In genomic region chr6:33427585-33428218, GRCh38 we compare ENCODE assay signal across 8 cellular contexts. TPM values are rescaled to one million over a fixed set of nuclear protein-coding genes. Genes with fewer than 3 reads are reported as not detected.
DNase-seq lines count a peak whose midpoint lies in the region; ATAC-seq, FAIRE-seq and TF ChIP-seq lines count a peak whose summit lies in the region.

No MANE protein-coding gene starts in this region.

- no peaks in the 10 kb centered on the region for H3K9me3 Mint-ChIP-seq in activated naive CD4-positive, alpha-beta T cell treated with anti-CD3 and anti-CD28 coated beads, Interleukin-2, amount 50 U/mL, for 24 hours

- H3K27ac ChIP-seq in OCI-LY7 (ENCODE audit: low read depth, low read length, poor library complexity, severe bottlenecking) (no peak overlapping the region), pancreas (peak overlapping the region in 2 of 4 donors; percentile 19 to 93)

- no peak for TF ChIP-seq POLR2A in GM12891 (IDR thresholded peaks at IDR 0.05; ENCODE audit: low read depth, low read length)

- no peaks in the 10 kb centered on the region for H3K9me2 ChIP-seq in OCI-LY7 (ENCODE audit: insufficient read depth, low read length)

- H3K4me2 ChIP-seq in OCI-LY7 (ENCODE audit: low read length), result peak overlapping the region; percentile 98

- H3K79me2 ChIP-seq in OCI-LY7 (ENCODE audit: insufficient read depth, low read depth, low read length), result peaks cover 5% of the 10 kb centered on the region; the same call in 1 of the 2 replicates

- ATAC-seq in Right ventricle myocardium superior (ENCODE audit: poor library complexity), result peak; percentile 12
- peak; percentile 4 to 38 (median 14) for ATAC-seq in pancreas
- no peak for ATAC-seq in GM18861 (IDR thresholded peaks at IDR 0.05; ENCODE audit: unreplicated experiment)
- ATAC-seq in HG03378 (IDR thresholded peaks at IDR 0.05; ENCODE audit: unreplicated experiment), result no peak

- peak overlapping the region; percentile 92 for H3K4me3 Mint-ChIP-seq in activated naive CD4-positive, alpha-beta T cell treated with anti-CD3 and anti-CD28 coated beads, Interleukin-2, amount 50 U/mL, for 24 hours

- intact Hi-C loops in OCI-LY7 (cut with micrococcal nuclease; ENCODE audit: unreplicated experiment), result loop anchor here (5.0 kb wide), 1 partner anchor 150 kb away; the partner anchor contains the start of gene B3GALT4
- intact Hi-C loops in Right ventricle myocardium superior (cut with DNase I), result loop anchor here (2.0 to 10.0 kb wide), 2 partner anchors 37 to 147 kb away; partner anchors contain the start of gene KIFC1
- intact Hi-C loops in pancreas (cut with DNase I), result no loop called here

- FAIRE-seq in GM12891 (lab: Jason Lieb, UNC), result no peak
- no peak for FAIRE-seq in pancreas (lab: Jason Lieb, UNC)

- H3K27me3 ChIP-seq in pancreas, result no peaks in the 10 kb centered on the region

- no peak overlapping the region for H2AFZ ChIP-seq in OCI-LY7 (ENCODE audit: low read length)

- POLR2A ChIA-PET in OCI-LY7 (lab: Charles Lee), result no interaction called here

- H3K4me1 Mint-ChIP-seq in activated naive CD4-positive, alpha-beta T cell treated with anti-CD3 and anti-CD28 coated beads, Interleukin-2, amount 50 U/mL, for 24 hours, result peaks cover 82% of the 10 kb centered on the region

- H3K9me3 ChIP-seq in OCI-LY7 (ENCODE audit: low read length), result no peaks in the 10 kb centered on the region
- H3K9me3 ChIP-seq in pancreas, result no peaks in the 10 kb centered on the region

- no peaks in the 10 kb centered on the region for H3K27me3 Mint-ChIP-seq in activated naive CD4-positive, alpha-beta T cell treated with anti-CD3 and anti-CD28 coated beads, Interleukin-2, amount 50 U/mL, for 24 hours

- H3K36me3 ChIP-seq in OCI-LY7 (ENCODE audit: insufficient read depth, low read length) (no peaks in the 10 kb centered on the region; the same call in 1 of the 2 replicates), pancreas (no peaks in the 10 kb centered on the region)

- no TSS peak for BruUV-seq in OCI-LY7 (replicated peaks; lab: Mats Ljungman, UMichigan)

- H3K4me3 ChIP-seq in OCI-LY7 (ENCODE audit: low read depth, low read length, poor library complexity, severe bottlenecking), result peak overlapping the region; percentile 68
- H3K4me3 ChIP-seq in pancreas, result peak overlapping the region; percentile 27 to 52 (median 40)

- H3K4me1 ChIP-seq in OCI-LY7 (ENCODE audit: insufficient read depth, low read length, poor library complexity, severe bottlenecking) (peaks cover 68% of the 10 kb centered on the region), pancreas (peaks cover 0 to 8% (median 0%) of the 10 kb centered on the region in 3 donors)

- TF ChIP-seq CTCF in OCI-LY7 (conservative IDR thresholded peaks at IDR 0.05; ENCODE audit: low read length) (no peak), pancreas (IDR thresholded peaks at IDR 0.05) (no peak)

- H4K20me1 ChIP-seq in OCI-LY7 (ENCODE audit: insufficient read depth, low read length), result no peaks in the 10 kb centered on the region

- CTCF ChIA-PET in OCI-LY7 (lab: Charles Lee; ENCODE audit: unreplicated experiment), result no interaction called here

- peak overlapping the region; percentile 92 for H3K27ac Mint-ChIP-seq in activated naive CD4-positive, alpha-beta T cell treated with anti-CD3 and anti-CD28 coated beads, Interleukin-2, amount 50 U/mL, for 24 hours

- DNase-seq in GM12891 (ENCODE audit: insufficient read length, low spot score), result peak; percentile 57
- peak; percentile 31 for DNase-seq in OCI-LY7 (ENCODE audit: low spot score)
- DNase-seq in Right ventricle myocardium superior, result peak; percentile 67
- DNase-seq in pancreas, result peak; percentile 50 to 87 (median 68)
- no peak for DNase-seq in NCI-H187 (lab: John Stamatoyannopoulos, UW)

- WGBS in pancreas, 2 donors, result 1% methylated on average over 21 to 72 of the region's 79 CpGs

- H3K36me3 Mint-ChIP-seq in activated naive CD4-positive, alpha-beta T cell treated with anti-CD3 and anti-CD28 coated beads, Interleukin-2, amount 50 U/mL, for 24 hours, result no peaks in the 10 kb centered on the region

TF ChIP-seq in GM12891, 5 proteins besides CTCF, POLR2A, EP300 and RAD21:
- TF ChIP-seq POLR2AphosphoS5 (IDR thresholded peaks at IDR 0.05; ENCODE audit: low read depth, low read length) (no peak), SPI1 (IDR thresholded peaks at IDR 0.05; ENCODE audit: low read depth, low read length) (no peak), TAF1 (IDR thresholded peaks at IDR 0.05; ENCODE audit: low read depth, low read length) (no peak), PAX5 (IDR thresholded peaks at IDR 0.05; ENCODE audit: insufficient read depth, low read length, severe bottlenecking) (no peak), POU2F2 (IDR thresholded peaks at IDR 0.05; ENCODE audit: low read depth, low read length) (no peak)

RNA-seq across cellular contexts. Expression of gene SYNGAP1, which starts 7.8 kb away (rescaled TPM):
- 10.4 TPM for polyA plus RNA-seq in GM12891 (2012; ENCODE audit: low read depth, missing spikeins)
- total RNA-seq in OCI-LY7 (2014; rRNA removed; shearing (Covaris generic)), result 5.4 and 5.6 TPM in 2 replicates
- total RNA-seq in OCI-LY7 (2022) (30.7 and 32.3 TPM in 2 replicates), Right ventricle myocardium superior (4.8 TPM), pancreas (10 to 100 TPM in 1 of 6 donors, 1 to 10 TPM in 5; 4.6 to 11.0 (median 5.6) TPM)
- 10 to 100 TPM in 1 of 2 donors, 1 to 10 TPM in 1; 8.3 to 16.4 TPM for polyA plus RNA-seq in pancreas

RNA-seq across cellular contexts. Expression of gene CUTA, which starts 9.8 kb away (rescaled TPM):
- 237 TPM for polyA plus RNA-seq in GM12891 (2012; ENCODE audit: low read depth, missing spikeins)
- 147 and 164 TPM in 2 replicates for total RNA-seq in OCI-LY7 (2014; rRNA removed; shearing (Covaris generic))
- total RNA-seq in OCI-LY7 (2022) (165 and 175 TPM in 2 replicates), Right ventricle myocardium superior (102 TPM), pancreas (10 to 100 TPM; 65.0 to 99.6 (median 78.1) TPM)
- polyA plus RNA-seq in pancreas, result 100 to 1,000 TPM in 1 of 2 donors, 10 to 100 TPM in 1; 96.7 to 204 TPM

RNA-seq across cellular contexts. Expression of gene PHF1, which starts 16.9 kb away (rescaled TPM):
- polyA plus RNA-seq in GM12891 (2012; ENCODE audit: low read depth, missing spikeins), result 23.5 TPM
- 19.9 and 21.4 TPM in 2 replicates for total RNA-seq in OCI-LY7 (2014; rRNA removed; shearing (Covaris generic))
- 30.2 and 35.0 TPM in 2 replicates for total RNA-seq in OCI-LY7 (2022)
- 50.6 TPM for total RNA-seq in Right ventricle myocardium superior
- total RNA-seq in pancreas, result 10 to 100 TPM; 28.5 to 68.0 (median 47.2) TPM
- 100 to 1,000 TPM; 143 to 192 TPM for polyA plus RNA-seq in pancreas

RNA-seq across cellular contexts. Expression of gene ZBTB9, which starts 26.7 kb away (rescaled TPM):
- 4.1 TPM for polyA plus RNA-seq in GM12891 (2012; ENCODE audit: low read depth, missing spikeins)
- total RNA-seq in OCI-LY7 (2014; rRNA removed; shearing (Covaris generic)), result 7.7 and 11.2 TPM in 2 replicates
- total RNA-seq in OCI-LY7 (2022) (6.8 and 7.3 TPM in 2 replicates), Right ventricle myocardium superior (4.3 TPM), pancreas (1 to 10 TPM; 1.7 to 4.7 (median 3.6) TPM)
- 1 to 10 TPM; 1.7 to 3.6 TPM for polyA plus RNA-seq in pancreas

RNA-seq across cellular contexts. Expression of gene KIFC1, which starts 36.1 kb away (rescaled TPM):
- polyA plus RNA-seq in GM12891 (2012; ENCODE audit: low read depth, missing spikeins), result 29.0 TPM
- total RNA-seq in OCI-LY7 (2014; rRNA removed; shearing (Covaris generic)), result 133 and 138 TPM in 2 replicates
- total RNA-seq in OCI-LY7 (2022) (167 and 176 TPM in 2 replicates), Right ventricle myocardium superior (0.97 TPM), pancreas (1 to 10 TPM in 1 of 6 donors, under 1 TPM in 5; 0.14 to 1.5 (median 0.52) TPM)
- polyA plus RNA-seq in pancreas, result under 1 TPM; 0.19 to 0.42 TPM

Comparison
In these comparisons a context has a peak if more than half of its experiments do, and no peak if none do; other contexts are left out.
1. DNase-seq: peak in GM12891 (single experiment), OCI-LY7 (single experiment), Right ventricle myocardium superior (single experiment) and pancreas (6 of 6); none in NCI-H187 (0 of 2).
2. ATAC-seq: peak in Right ventricle myocardium superior (single experiment) and pancreas (4 of 4); none in GM18861 (single experiment) and HG03378 (single experiment).
3. intact Hi-C loops: an anchor here in OCI-LY7 (5.0 kb wide) and Right ventricle myocardium superior (2.0 to 10.0 kb wide); none called in pancreas.